2 cellular contexts compared by ENCODE assay signal in genomic region chr9:26850995-26851394, GRCh38.
TF ChIP-seq lines count a peak whose summit lies in the region.

No MANE protein-coding gene starts in this region.

TF ChIP-seq in HepG2, 621 proteins besides CTCF, POLR2A, EP300 and RAD21:
- TF ChIP-seq CEBPB (IDR thresholded peaks at IDR 0.05; ENCODE audit: borderline replicate concordance, low read depth, low read length) (peak; percentile 79; the same call in 1 of the 2 replicates), ZNF143 (CRISPR knock-in tag; IDR thresholded peaks at IDR 0.05) (no peak)

TF ChIP-seq in H1, 55 proteins besides CTCF, POLR2A, EP300 and RAD21:
- TF ChIP-seq EZH2 (IDR thresholded peaks at IDR 0.05; ENCODE audit: low read depth, low read length, severe bottlenecking) = no peak
- peak; percentile 62; the same call in 1 of the 2 replicates for TF ChIP-seq CEBPB (IDR thresholded peaks at IDR 0.05; ENCODE audit: low read depth, low read length)
- TF ChIP-seq GABPA (IDR thresholded peaks at IDR 0.05; ENCODE audit: borderline replicate concordance, insufficient read depth, low read length) = no peak
